24 cellular contexts compared by ENCODE assay signal in the genomic region with DNA sequence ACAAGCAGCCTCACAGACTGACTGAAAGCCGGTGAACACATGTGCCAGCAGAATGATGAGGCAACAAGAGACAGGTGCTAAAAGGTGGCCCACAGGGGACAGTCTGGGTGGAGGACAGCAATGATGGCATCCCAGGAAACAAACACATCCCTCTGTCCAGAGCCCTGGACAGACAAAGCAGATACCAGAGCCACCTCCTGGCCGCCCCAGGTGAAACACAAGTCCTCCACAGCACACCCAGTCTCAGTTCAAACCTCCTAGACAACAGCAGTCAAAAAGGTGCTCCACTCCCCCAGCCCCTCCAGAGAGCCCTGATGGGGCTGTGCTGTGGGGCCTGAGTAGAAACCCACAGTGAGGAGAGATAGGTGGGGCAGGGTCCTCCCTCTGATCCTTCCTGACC. TPM values are rescaled to one million over a fixed set of nuclear protein-coding genes. Genes with fewer than 3 reads are reported as not detected.
DNase-seq lines count a peak whose midpoint lies in the region; ATAC-seq, FAIRE-seq and TF ChIP-seq lines count a peak whose summit lies in the region.
"Had no signal": no experiment of that assay in that cellular context is flagged by ENCODE, and none has a peak within 500 bp of the region (broad histone marks: within the 10 kb centered on the region; RNA-seq: fewer than 3 reads in every experiment).

No MANE protein-coding gene starts in this region.

- intact Hi-C loops in Panc1 (cut with micrococcal nuclease; ENCODE audit: unreplicated experiment) (no loop called here), breast epithelium (cut with DNase I; ENCODE audit: low total_unique reads) (no loop called here)

- CTCF ChIA-PET in A549 (lab: Yijun Ruan, JAX) = interaction anchor here (1.4 to 12.2 kb wide), 3 partner anchors 9 to 17 kb away, joined by 4 to 150 read pairs (median 22); no protein-coding TSS in a partner anchor
- CTCF ChIA-PET in Panc1 (lab: Charles Lee) = no interaction called here

- no peaks in the 10 kb centered on the region; the same call in 1 of the 2 replicates for H3K27me3 ChIP-seq in Panc1 (ENCODE audit: control insufficient read depth, insufficient read depth, low read length)
- H3K27me3 ChIP-seq in breast epithelium = no peaks in the 10 kb centered on the region

- TF ChIP-seq POLR2A in A549 (IDR thresholded peaks at IDR 0.05; ENCODE audit: low read length) (no peak), breast epithelium (IDR thresholded peaks at IDR 0.05) (no peak)

- no peak for TF ChIP-seq CTCF in A549 (IDR thresholded peaks at IDR 0.05)
- no peak for TF ChIP-seq CTCF in Panc1 (IDR thresholded peaks at IDR 0.05)
- no peak for TF ChIP-seq CTCF in breast epithelium (IDR thresholded peaks at IDR 0.05)

- in situ Hi-C loops in Panc1 (cut with HindIII; ENCODE audit: low pct_unique_long_range_greater_than_20kb, low sequenced_read_pairs) = no loop called here

- POLR2A ChIA-PET in A549 (lab: Yijun Ruan, JAX) (no interaction called here), Panc1 (lab: Charles Lee) (no interaction called here)

- H3K4me1 ChIP-seq in A549 = no peaks in the 10 kb centered on the region
- H3K4me1 ChIP-seq in Panc1 (ENCODE audit: control insufficient read depth, insufficient read depth, low read length) = no peaks in the 10 kb centered on the region
- no peaks in the 10 kb centered on the region for H3K4me1 ChIP-seq in breast epithelium

- no peak overlapping the region for H3K4me2 ChIP-seq in A549

- no peak for FAIRE-seq in A549 (lab: Jason Lieb, UNC)

- no TSS peak for BruUV-seq in Panc1 (replicated peaks; lab: Mats Ljungman, UMichigan)

- H3K9me3 ChIP-seq in A549 (no peaks in the 10 kb centered on the region), Panc1 (ENCODE audit: control insufficient read depth, insufficient read depth, low read depth, low read length) (no peaks in the 10 kb centered on the region), breast epithelium (no peaks in the 10 kb centered on the region)

- no peak overlapping the region for H3K27ac ChIP-seq in A549
- H3K27ac ChIP-seq in Panc1 (ENCODE audit: low read length) = no peak overlapping the region
- H3K27ac ChIP-seq in breast epithelium = no peak overlapping the region
- H3K27ac ChIP-seq: 22Rv1, C4-2B, RWPE1 had no signal

- 31% methylated on average over 2 of the region's 2 CpGs for WGBS in A549 (ENCODE audit: missing lambda C conversion rate)

- DNase-seq in DMS53 (lab: John Stamatoyannopoulos, UW) (peak; percentile 55), DMS53 treated with DMSO at 0.1 percent for 48 hours (lab: John Stamatoyannopoulos, UW; ENCODE audit: unreplicated experiment) (no peak), A549 (ENCODE audit: low read depth in 1 of 2, low spot score in 1 of 2) (no peak), Panc1 (ENCODE audit: low read depth, low spot score) (no peak), Ammon's horn (ENCODE audit: low spot score) (no peak), breast epithelium (ENCODE audit: low spot score in 2 of 2) (no peak)
- DNase-seq: CD8-positive, alpha-beta memory T cell; EL; H7; HFFc6; KBM-7; MM.1S; NCI-H1048; NCI-H1436 treated with DMSO at 0.1 percent for 48 hours; NCI-H2029 treated with DMSO at 0.1 percent for 48 hours; NCI-H2171; NCI-H524 treated with DMSO at 0.1 percent for 48 hours; NCI-H82 had no signal

- H3K36me3 ChIP-seq in Panc1 (ENCODE audit: control insufficient read depth, insufficient read depth, low read length) = no peaks in the 10 kb centered on the region
- no peaks in the 10 kb centered on the region for H3K36me3 ChIP-seq in breast epithelium

- no peak for TF ChIP-seq EP300 in A549 (IDR thresholded peaks at IDR 0.05)

- ATAC-seq in A549 (peak; percentile 33 to 47; a peak in 5 of 6 replicates), Panc1 (peak; percentile 52; the same call in 1 of the 2 replicates), esophagus mucosa (peak; percentile 16), GM21526 (IDR thresholded peaks at IDR 0.05; ENCODE audit: low FRiP score, unreplicated experiment) (no peak)
- ATAC-seq: SK-N-SH treated with all-trans-retinoic acid at 6 μM for 48 hours had no signal

- TF ChIP-seq RAD21 in A549 (conservative IDR thresholded peaks at IDR 0.05 in 1 of 2, IDR thresholded peaks at IDR 0.05 in 1 of 2) = no peak

- H3K4me3 ChIP-seq in A549 (no peak overlapping the region), Panc1 (ENCODE audit: low read depth in 2 of 2, low read length in 2 of 2) (no peak overlapping the region), breast epithelium (no peak overlapping the region)

TF ChIP-seq in A549, 52 proteins besides CTCF, POLR2A, EP300 and RAD21:
- no peak for TF ChIP-seq NR3C1 (IDR thresholded peaks at IDR 0.05)
- TF ChIP-seq, protein P1, sequence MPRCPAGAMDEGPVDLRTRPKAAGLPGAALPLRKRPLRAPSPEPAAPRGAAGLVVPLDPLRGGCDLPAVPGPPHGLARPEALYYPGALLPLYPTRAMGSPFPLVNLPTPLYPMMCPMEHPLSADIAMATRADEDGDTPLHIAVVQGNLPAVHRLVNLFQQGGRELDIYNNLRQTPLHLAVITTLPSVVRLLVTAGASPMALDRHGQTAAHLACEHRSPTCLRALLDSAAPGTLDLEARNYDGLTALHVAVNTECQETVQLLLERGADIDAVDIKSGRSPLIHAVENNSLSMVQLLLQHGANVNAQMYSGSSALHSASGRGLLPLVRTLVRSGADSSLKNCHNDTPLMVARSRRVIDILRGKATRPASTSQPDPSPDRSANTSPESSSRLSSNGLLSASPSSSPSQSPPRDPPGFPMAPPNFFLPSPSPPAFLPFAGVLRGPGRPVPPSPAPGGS (IDR thresholded peaks at IDR 0.05) = no peak
- no peak for TF ChIP-seq HOXB13 (CRISPR knock-in tag; IDR thresholded peaks at IDR 0.05; ENCODE audit: low read depth)
- TF ChIP-seq POLR2AphosphoS2 (conservative IDR thresholded peaks at IDR 0.05; ENCODE audit: low read length) = no peak
- TF ChIP-seq FOXS1 (CRISPR knock-in tag; IDR thresholded peaks at IDR 0.05) = no peak
- TF ChIP-seq, protein P2, sequence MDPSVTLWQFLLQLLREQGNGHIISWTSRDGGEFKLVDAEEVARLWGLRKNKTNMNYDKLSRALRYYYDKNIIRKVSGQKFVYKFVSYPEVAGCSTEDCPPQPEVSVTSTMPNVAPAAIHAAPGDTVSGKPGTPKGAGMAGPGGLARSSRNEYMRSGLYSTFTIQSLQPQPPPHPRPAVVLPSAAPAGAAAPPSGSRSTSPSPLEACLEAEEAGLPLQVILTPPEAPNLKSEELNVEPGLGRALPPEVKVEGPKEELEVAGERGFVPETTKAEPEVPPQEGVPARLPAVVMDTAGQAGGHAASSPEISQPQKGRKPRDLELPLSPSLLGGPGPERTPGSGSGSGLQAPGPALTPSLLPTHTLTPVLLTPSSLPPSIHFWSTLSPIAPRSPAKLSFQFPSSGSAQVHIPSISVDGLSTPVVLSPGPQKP (IDR thresholded peaks at IDR 0.05; ENCODE audit: low read depth, low read length) = no peak
- no peak for TF ChIP-seq BHLHE40 (IDR thresholded peaks at IDR 0.05; ENCODE audit: low read depth, low read length)
- no peak for TF ChIP-seq CBX2 (IDR thresholded peaks at IDR 0.05; ENCODE audit: borderline replicate concordance, low read depth)
- TF ChIP-seq PHF8 (IDR thresholded peaks at IDR 0.05; ENCODE audit: borderline replicate concordance, low read depth) = no peak
- TF ChIP-seq TFCP2L1 (CRISPR knock-in tag; IDR thresholded peaks at IDR 0.05) = no peak
- TF ChIP-seq CBX8 (IDR thresholded peaks at IDR 0.05) = no peak
- TF ChIP-seq, protein P3, sequence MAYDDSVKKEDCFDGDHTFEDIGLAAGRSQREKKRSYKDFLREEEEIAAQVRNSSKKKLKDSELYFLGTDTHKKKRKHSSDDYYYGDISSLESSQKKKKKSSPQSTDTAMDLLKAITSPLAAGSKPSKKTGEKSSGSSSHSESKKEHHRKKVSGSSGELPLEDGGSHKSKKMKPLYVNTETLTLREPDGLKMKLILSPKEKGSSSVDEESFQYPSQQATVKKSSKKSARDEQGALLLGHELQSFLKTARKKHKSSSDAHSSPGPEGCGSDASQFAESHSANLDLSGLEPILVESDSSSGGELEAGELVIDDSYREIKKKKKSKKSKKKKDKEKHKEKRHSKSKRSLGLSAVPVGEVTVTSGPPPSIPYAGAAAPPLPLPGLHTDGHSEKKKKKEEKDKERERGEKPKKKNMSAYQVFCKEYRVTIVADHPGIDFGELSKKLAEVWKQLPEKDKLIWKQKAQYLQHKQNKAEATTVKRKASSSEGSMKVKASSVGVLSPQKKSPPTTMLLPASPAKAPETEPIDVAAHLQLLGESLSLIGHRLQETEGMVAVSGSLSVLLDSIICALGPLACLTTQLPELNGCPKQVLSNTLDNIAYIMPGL (CRISPR knock-in tag; IDR thresholded peaks at IDR 0.05; ENCODE audit: borderline replicate concordance) = no peak
- no peak for TF ChIP-seq RARB (CRISPR knock-in tag; IDR thresholded peaks at IDR 0.05)
- TF ChIP-seq KDM5A (IDR thresholded peaks at IDR 0.05) = no peak
- TF ChIP-seq EHF (CRISPR knock-in tag; IDR thresholded peaks at IDR 0.05) = no peak
- TF ChIP-seq HOXA7 (CRISPR knock-in tag; IDR thresholded peaks at IDR 0.05) = no peak

RNA-seq across cellular contexts. Expression of gene CDH5, which starts 20.3 kb away (rescaled TPM):
- polyA plus RNA-seq in A549 (2011; rRNA removed) (0.01 and 0.20 TPM in 2 replicates), A549 (2017; fragmentation: RNase III; extraction: RNeasy Plus Mini Kit Qiagen cat#74134 plus additional on column Dnase treatment) (0.05 TPM in 1 of 3 replicates, not detected in the others)
- polyA plus RNA-seq in A549 (2012; cell fraction: cytosol; rRNA removed) = 0.03 and 0.04 TPM in 2 replicates
- 0.16 and 0.28 TPM in 2 replicates for polyA plus RNA-seq in A549 (2012; cell fraction: nucleus; rRNA removed)
- polyA minus RNA-seq in A549 (2011; rRNA and poly(A)+ RNA removed) = 0.25 TPM in 1 of 2 replicates, not detected in the other
- total RNA-seq in Panc1 (2021; ENCODE audit: unreplicated experiment) (0.18 TPM), esophagus mucosa (5.3 TPM), breast epithelium (10 to 100 TPM; 19.2 to 52.8 (median 45.1) TPM)
- 0.25 TPM for polyA plus RNA-seq in Panc1 (2012; ENCODE audit: insufficient read length)
- total RNA-seq: CD8-positive, alpha-beta memory T cell; H7; HFFc6 had no signal
- polyA plus RNA-seq: CD8-positive, alpha-beta memory T cell had no signal
